Comparison of ENCODE assay signal across 11 cellular contexts in the genomic region with DNA sequence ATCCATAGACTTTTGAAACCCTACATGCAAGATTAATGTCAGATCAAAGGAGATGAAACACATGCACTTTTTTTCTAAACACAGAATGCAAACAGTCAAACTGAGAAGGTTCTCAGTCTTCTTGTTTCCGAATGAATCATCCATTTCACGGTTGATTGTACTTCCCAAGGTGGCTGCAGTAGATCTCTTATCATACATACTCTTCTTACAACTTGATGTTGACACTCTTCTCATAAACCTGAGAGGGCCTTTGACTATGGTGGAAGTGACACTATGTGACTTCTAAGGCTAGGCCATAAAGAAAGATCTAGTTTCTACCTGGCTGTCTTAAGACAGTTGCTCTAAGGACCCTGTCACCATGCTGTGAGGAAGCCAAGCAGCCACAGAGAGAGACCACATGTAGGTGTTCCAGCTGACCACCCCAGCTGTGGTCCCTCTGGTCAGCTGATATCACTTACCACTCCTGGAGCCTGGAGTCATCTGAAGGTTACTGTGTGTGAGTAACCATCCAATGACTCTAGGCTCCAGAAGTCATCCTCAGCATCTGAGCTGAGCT.
DNase-seq lines count a peak whose midpoint lies in the region; ATAC-seq and TF ChIP-seq lines count a peak whose summit lies in the region.
"Had no signal": no experiment of that assay in that cellular context is flagged by ENCODE, and none has a peak within 500 bp of the region (broad histone marks: within the 10 kb centered on the region; RNA-seq: fewer than 3 reads in every experiment).

No MANE protein-coding gene starts in this region.

- no peaks in the 10 kb centered on the region for H3K79me2 ChIP-seq in PC-9 (ENCODE audit: low read depth)
- H3K79me2 ChIP-seq in GM23338 (replicated peaks; ENCODE audit: insufficient read depth), result no peaks in the 10 kb centered on the region

- no peak overlapping the region for H2AFZ ChIP-seq in PC-9
- H2AFZ ChIP-seq in GM23338, result no peak overlapping the region

- peaks cover 27% of the 10 kb centered on the region for H3K4me1 ChIP-seq in PC-9 (replicated peaks; ENCODE audit: insufficient read depth)
- peaks cover 29% of the 10 kb centered on the region for H3K4me1 ChIP-seq in GM23338 (ENCODE audit: insufficient read depth)

- TF ChIP-seq CTCF in PC-9 (conservative IDR thresholded peaks at IDR 0.05) (no peak), brain microvascular endothelial cell (IDR thresholded peaks at IDR 0.05; ENCODE audit: low read depth, low read length, missing control alignments) (no peak), type B pancreatic cell (conservative IDR thresholded peaks at IDR 0.05) (no peak), GM23338 (conservative IDR thresholded peaks at IDR 0.05; ENCODE audit: low read depth in 2 of 2) (no peak)

- H3K9me2 ChIP-seq in PC-9 (ENCODE audit: insufficient read depth) (no peaks in the 10 kb centered on the region), GM23338 (ENCODE audit: insufficient read depth) (peaks cover 10% of the 10 kb centered on the region; the same call in 1 of the 2 replicates)

- H3K27ac Mint-ChIP-seq in type B pancreatic cell, result no peak overlapping the region
- no peak overlapping the region for H3K27ac Mint-ChIP-seq in GM23338
- H3K27ac Mint-ChIP-seq: activated naive CD4-positive, alpha-beta T cell treated with anti-CD3 and anti-CD28 coated beads, Interleukin-2, amount 50 U/mL, for 24 hours; stimulated activated naive CD8-positive, alpha-beta T cell treated with anti-CD3 and anti-CD28 coated beads, Interleukin-15, Interleukin-2, amounts not matched to agents 100 ng/mL and 50 ng/mL, for 24 hours had no signal

- H3F3A ChIP-seq in PC-9 (ENCODE audit: insufficient read depth, low read depth) (peaks cover 15% of the 10 kb centered on the region), GM23338 (replicated peaks; ENCODE audit: low read depth) (0 out of 2 replicates have a peak, but pooled peaks cover 2% of the 10 kb centered on the region)

- CTCF ChIA-PET in PC-9 (lab: Charles Lee), result no interaction called here

- no peaks in the 10 kb centered on the region for H3K36me3 ChIP-seq in PC-9 (ENCODE audit: low read depth)
- no peaks in the 10 kb centered on the region for H3K36me3 ChIP-seq in brain microvascular endothelial cell (replicated peaks)
- no peaks in the 10 kb centered on the region for H3K36me3 ChIP-seq in GM23338 (ENCODE audit: insufficient read depth)

- 0 out of 2 replicates have a peak, but pooled peaks cover 3% of the 10 kb centered on the region for H3K9me3 ChIP-seq in PC-9 (ENCODE audit: insufficient read depth, low read depth)

- H3K36me3 Mint-ChIP-seq in type B pancreatic cell, result no peaks in the 10 kb centered on the region
- H3K36me3 Mint-ChIP-seq in GM23338 (ENCODE audit: low read depth), result no peaks in the 10 kb centered on the region
- H3K36me3 Mint-ChIP-seq: activated naive CD4-positive, alpha-beta T cell treated with anti-CD3 and anti-CD28 coated beads, Interleukin-2, amount 50 U/mL, for 24 hours had no signal

- H3K9me3 Mint-ChIP-seq in type B pancreatic cell, result no peaks in the 10 kb centered on the region
- H3K9me3 Mint-ChIP-seq in GM23338, result no peaks in the 10 kb centered on the region
- H3K9me3 Mint-ChIP-seq: activated naive CD4-positive, alpha-beta T cell treated with anti-CD3 and anti-CD28 coated beads, Interleukin-2, amount 50 U/mL, for 24 hours; stimulated activated naive CD8-positive, alpha-beta T cell treated with anti-CD3 and anti-CD28 coated beads, Interleukin-15, Interleukin-2, amounts not matched to agents 100 ng/mL and 50 ng/mL, for 24 hours had no signal

- H3K27me3 Mint-ChIP-seq in type B pancreatic cell (peaks cover 22% of the 10 kb centered on the region), GM23338 (ENCODE audit: insufficient read depth, low read depth, poor library complexity) (no peaks in the 10 kb centered on the region)

- no peaks in the 10 kb centered on the region for H3K4me1 Mint-ChIP-seq in type B pancreatic cell (ENCODE audit: unreplicated experiment)
- peaks cover 42% of the 10 kb centered on the region for H3K4me1 Mint-ChIP-seq in GM23338

- H3K27ac ChIP-seq in PC-9 (peak overlapping the region; percentile 60), brain microvascular endothelial cell (no peak overlapping the region), GM23338 (ENCODE audit: low read depth) (no peak overlapping the region)

- intact Hi-C loops in PC-9 (cut with micrococcal nuclease; ENCODE audit: unreplicated experiment), result no loop called here

- DNase-seq in EL (peak; percentile 4), PC-9 (peak in 1 of 2 experiments; percentile 94), brain microvascular endothelial cell (no peak), cerebellar cortex (ENCODE audit: low spot score) (no peak), type B pancreatic cell (ENCODE audit: extremely low spot score, unreplicated experiment) (no peak), GM23338 (ENCODE audit: low spot score) (no peak)
- DNase-seq: SIG-M5 had no signal

- POLR2A ChIA-PET in PC-9 (lab: Charles Lee; ENCODE audit: unreplicated experiment), result no interaction called here

- in situ Hi-C loops in brain microvascular endothelial cell (cut with HindIII; ENCODE audit: low pct_ligation_motif_present, low sequenced_read_pairs), result no loop called here

- no peaks in the 10 kb centered on the region for H3K27me3 ChIP-seq in PC-9 (ENCODE audit: insufficient read depth, low read depth)
- no peaks in the 10 kb centered on the region for H3K27me3 ChIP-seq in brain microvascular endothelial cell (replicated peaks)
- no peaks in the 10 kb centered on the region for H3K27me3 ChIP-seq in GM23338 (ENCODE audit: insufficient read depth)

- H4K20me1 ChIP-seq in PC-9 (ENCODE audit: insufficient read depth) (no peaks in the 10 kb centered on the region), GM23338 (replicated peaks; ENCODE audit: insufficient read depth) (no peaks in the 10 kb centered on the region)

- no TSS peak for BruUV-seq in PC-9 (replicated peaks; lab: Mats Ljungman, UMichigan)

- H3K4me3 ChIP-seq in PC-9, result no peak overlapping the region
- no peak overlapping the region for H3K4me3 ChIP-seq in brain microvascular endothelial cell (ENCODE audit: low read depth, low read length)
- no peak overlapping the region for H3K4me3 ChIP-seq in GM23338

- peak; percentile 78 for ATAC-seq in GM19025 (IDR thresholded peaks at IDR 0.05; ENCODE audit: low read depth, unreplicated experiment)
- ATAC-seq in HG02852 (IDR thresholded peaks at IDR 0.05; ENCODE audit: unreplicated experiment), result peak; percentile 93
- no peak for ATAC-seq in GM23338

- no peak overlapping the region for H3K4me3 Mint-ChIP-seq in type B pancreatic cell
- H3K4me3 Mint-ChIP-seq in GM23338, result no peak overlapping the region
- H3K4me3 Mint-ChIP-seq: activated naive CD4-positive, alpha-beta T cell treated with anti-CD3 and anti-CD28 coated beads, Interleukin-2, amount 50 U/mL, for 24 hours; stimulated activated naive CD8-positive, alpha-beta T cell treated with anti-CD3 and anti-CD28 coated beads, Interleukin-15, Interleukin-2, amounts not matched to agents 100 ng/mL and 50 ng/mL, for 24 hours had no signal

- H3K4me2 ChIP-seq in PC-9, result peak overlapping the region; percentile 37
- H3K4me2 ChIP-seq in GM23338, result no peak overlapping the region

TF ChIP-seq in GM23338, 12 proteins besides CTCF, POLR2A, EP300 and RAD21:
- TF ChIP-seq CREB1 (CRISPR knock-in tag; IDR thresholded peaks at IDR 0.05; ENCODE audit: low read depth), result no peak
- TF ChIP-seq EZH2 (IDR thresholded peaks at IDR 0.05; ENCODE audit: low read depth, unreplicated experiment), result no peak
- TF ChIP-seq EZH2phosphoT487 (IDR thresholded peaks at IDR 0.05; ENCODE audit: unreplicated experiment), result no peak
- no peak for TF ChIP-seq JUNB (IDR thresholded peaks at IDR 0.05; ENCODE audit: unreplicated experiment)
- TF ChIP-seq, protein P1, sequence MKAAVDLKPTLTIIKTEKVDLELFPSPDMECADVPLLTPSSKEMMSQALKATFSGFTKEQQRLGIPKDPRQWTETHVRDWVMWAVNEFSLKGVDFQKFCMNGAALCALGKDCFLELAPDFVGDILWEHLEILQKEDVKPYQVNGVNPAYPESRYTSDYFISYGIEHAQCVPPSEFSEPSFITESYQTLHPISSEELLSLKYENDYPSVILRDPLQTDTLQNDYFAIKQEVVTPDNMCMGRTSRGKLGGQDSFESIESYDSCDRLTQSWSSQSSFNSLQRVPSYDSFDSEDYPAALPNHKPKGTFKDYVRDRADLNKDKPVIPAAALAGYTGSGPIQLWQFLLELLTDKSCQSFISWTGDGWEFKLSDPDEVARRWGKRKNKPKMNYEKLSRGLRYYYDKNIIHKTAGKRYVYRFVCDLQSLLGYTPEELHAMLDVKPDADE (IDR thresholded peaks at IDR 0.05), result no peak
